ENCODE assay signal across 17 cellular contexts in genomic region chr11:8477151-8477550, GRCh38.
DNase-seq lines count a peak whose midpoint lies in the region; ATAC-seq and TF ChIP-seq lines count a peak whose summit lies in the region.
"Had no signal": no experiment of that assay in that cellular context is flagged by ENCODE, and none has a peak within 500 bp of the region (broad histone marks: within the 10 kb centered on the region; RNA-seq: fewer than 3 reads in every experiment).

No MANE protein-coding gene starts in this region.

- no peaks in the 10 kb centered on the region for H4K20me1 ChIP-seq in mammary epithelial cell (ENCODE audit: insufficient read depth, low read length)

- DNase-seq in renal cortical epithelial cell (ENCODE audit: low read depth) (peak; percentile 50), HPDE6-E6E7 (ENCODE audit: extremely low spot score) (no peak), germinal center (ENCODE audit: low spot score) (no peak), mammary epithelial cell (no peak)
- DNase-seq: Calu3; CD4-positive, CD25-positive, alpha-beta regulatory T cell; DMS53; GM23248; NCI-H187 treated with DMSO at 0.1 percent for 48 hours; NCI-H510A; NCI-H82 had no signal

- H3K9ac ChIP-seq in mammary epithelial cell (ENCODE audit: insufficient read depth, low read length), result no peak overlapping the region
- H3K9ac ChIP-seq: GM23248 had no signal

- BruUV-seq in mammary epithelial cell (replicated peaks; lab: Mats Ljungman, UMichigan), result no TSS peak

- intact Hi-C loops in mammary epithelial cell (cut with micrococcal nuclease), result no loop called here

- H3K9me3 ChIP-seq in mammary epithelial cell (replicated peaks; ENCODE audit: insufficient read depth, low read length), result no peaks in the 10 kb centered on the region

- H2AFZ ChIP-seq in mammary epithelial cell (ENCODE audit: low read depth, low read length), result no peak overlapping the region
- H2AFZ ChIP-seq: GM23248 had no signal

- 84% methylated on average over 2 of the region's 2 CpGs for WGBS in mammary epithelial cell (ENCODE audit: low coverage, missing lambda C conversion rate)

- ATAC-seq in GM18907 (IDR thresholded peaks at IDR 0.05; ENCODE audit: unreplicated experiment) (peak; percentile 63), GM21786 (IDR thresholded peaks at IDR 0.05; ENCODE audit: unreplicated experiment) (peak; percentile 47), HG03432 (IDR thresholded peaks at IDR 0.05; ENCODE audit: unreplicated experiment) (peak; percentile 52)
- ATAC-seq: HCT116, Panc1 had no signal

- H3K79me2 ChIP-seq in mammary epithelial cell (ENCODE audit: insufficient read depth, low read length), result no peaks in the 10 kb centered on the region

- H3K4me2 ChIP-seq in mammary epithelial cell (ENCODE audit: insufficient read depth, low read depth, low read length), result no peak overlapping the region

- in situ Hi-C loops in mammary epithelial cell (cut with MboI; ENCODE audit: low sequenced_read_pairs in 2 of 2), result no loop called here

- TF ChIP-seq CTCF in mammary epithelial cell (conservative IDR thresholded peaks at IDR 0.05 in 1 of 2, IDR thresholded peaks at IDR 0.05 in 1 of 2; ENCODE audit: extremely low read depth in 1 of 2, insufficient read depth in 1 of 2, low read depth in 1 of 2, low read length in 2 of 2), result no peak

- H3K27me3 ChIP-seq in mammary epithelial cell (ENCODE audit: insufficient read depth, low read length), result peaks cover 2% of the 10 kb centered on the region

- no peaks in the 10 kb centered on the region for H3K4me1 ChIP-seq in mammary epithelial cell (ENCODE audit: insufficient read depth, low read length)

- dilution Hi-C loops in mammary epithelial cell (cut with HindIII; ENCODE audit: low sequenced_read_pairs), result no loop called here

- no peaks in the 10 kb centered on the region for H3K36me3 ChIP-seq in mammary epithelial cell (ENCODE audit: insufficient read depth, low read length)

- no peak overlapping the region for H3K27ac ChIP-seq in mammary epithelial cell (ENCODE audit: insufficient read depth, low read depth, low read length)
- H3K27ac ChIP-seq: GM23248, SK-N-MC had no signal

- no peak overlapping the region for H3K4me3 ChIP-seq in mammary epithelial cell (replicated peaks in 1 of 3; ENCODE audit: insufficient read depth in 1 of 3, low read depth in 2 of 3, low read length in 3 of 3)
- H3K4me3 ChIP-seq: GM23248, SK-N-MC had no signal

- CTCF ChIA-PET in mammary epithelial cell (lab: Charles Lee; ENCODE audit: low non-redundant PET), result no interaction called here
